Comparison of ENCODE assay signal across 2 cellular contexts in the genomic region with DNA sequence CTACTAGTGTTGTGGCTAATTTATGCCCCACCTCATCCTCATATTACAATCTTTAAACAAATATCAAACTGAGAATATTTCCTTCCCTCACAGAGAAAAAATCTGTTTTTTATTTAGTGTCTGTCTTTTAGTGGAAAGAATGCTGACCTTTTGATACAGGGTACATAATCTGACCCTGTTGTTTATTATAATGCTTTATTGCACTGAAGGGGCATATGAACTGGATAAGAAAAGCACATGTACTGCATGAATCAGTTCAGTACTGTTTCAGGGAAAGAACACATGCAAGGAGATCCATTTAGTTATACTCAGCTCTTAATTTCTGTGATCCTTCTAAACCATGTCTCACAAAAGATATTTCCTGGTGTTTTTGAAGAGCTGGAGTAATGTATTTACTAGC.
TF ChIP-seq lines count a peak whose summit lies in the region.

No MANE protein-coding gene starts in this region.

TF ChIP-seq in liver, 16 proteins besides CTCF, POLR2A, EP300 and RAD21 (continued from another document):
- TF ChIP-seq NR2F2 (IDR thresholded peaks at IDR 0.05): no peak
- TF ChIP-seq, protein P1, sequence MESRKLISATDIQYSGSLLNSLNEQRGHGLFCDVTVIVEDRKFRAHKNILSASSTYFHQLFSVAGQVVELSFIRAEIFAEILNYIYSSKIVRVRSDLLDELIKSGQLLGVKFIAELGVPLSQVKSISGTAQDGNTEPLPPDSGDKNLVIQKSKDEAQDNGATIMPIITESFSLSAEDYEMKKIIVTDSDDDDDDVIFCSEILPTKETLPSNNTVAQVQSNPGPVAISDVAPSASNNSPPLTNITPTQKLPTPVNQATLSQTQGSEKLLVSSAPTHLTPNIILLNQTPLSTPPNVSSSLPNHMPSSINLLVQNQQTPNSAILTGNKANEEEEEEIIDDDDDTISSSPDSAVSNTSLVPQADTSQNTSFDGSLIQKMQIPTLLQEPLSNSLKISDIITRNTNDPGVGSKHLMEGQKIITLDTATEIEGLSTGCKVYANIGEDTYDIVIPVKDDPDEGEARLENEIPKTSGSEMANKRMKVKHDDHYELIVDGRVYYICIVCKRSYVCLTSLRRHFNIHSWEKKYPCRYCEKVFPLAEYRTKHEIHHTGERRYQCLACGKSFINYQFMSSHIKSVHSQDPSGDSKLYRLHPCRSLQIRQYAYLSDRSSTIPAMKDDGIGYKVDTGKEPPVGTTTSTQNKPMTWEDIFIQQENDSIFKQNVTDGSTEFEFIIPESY (IDR thresholded peaks at IDR 0.05): no peak
- TF ChIP-seq, protein P2, sequence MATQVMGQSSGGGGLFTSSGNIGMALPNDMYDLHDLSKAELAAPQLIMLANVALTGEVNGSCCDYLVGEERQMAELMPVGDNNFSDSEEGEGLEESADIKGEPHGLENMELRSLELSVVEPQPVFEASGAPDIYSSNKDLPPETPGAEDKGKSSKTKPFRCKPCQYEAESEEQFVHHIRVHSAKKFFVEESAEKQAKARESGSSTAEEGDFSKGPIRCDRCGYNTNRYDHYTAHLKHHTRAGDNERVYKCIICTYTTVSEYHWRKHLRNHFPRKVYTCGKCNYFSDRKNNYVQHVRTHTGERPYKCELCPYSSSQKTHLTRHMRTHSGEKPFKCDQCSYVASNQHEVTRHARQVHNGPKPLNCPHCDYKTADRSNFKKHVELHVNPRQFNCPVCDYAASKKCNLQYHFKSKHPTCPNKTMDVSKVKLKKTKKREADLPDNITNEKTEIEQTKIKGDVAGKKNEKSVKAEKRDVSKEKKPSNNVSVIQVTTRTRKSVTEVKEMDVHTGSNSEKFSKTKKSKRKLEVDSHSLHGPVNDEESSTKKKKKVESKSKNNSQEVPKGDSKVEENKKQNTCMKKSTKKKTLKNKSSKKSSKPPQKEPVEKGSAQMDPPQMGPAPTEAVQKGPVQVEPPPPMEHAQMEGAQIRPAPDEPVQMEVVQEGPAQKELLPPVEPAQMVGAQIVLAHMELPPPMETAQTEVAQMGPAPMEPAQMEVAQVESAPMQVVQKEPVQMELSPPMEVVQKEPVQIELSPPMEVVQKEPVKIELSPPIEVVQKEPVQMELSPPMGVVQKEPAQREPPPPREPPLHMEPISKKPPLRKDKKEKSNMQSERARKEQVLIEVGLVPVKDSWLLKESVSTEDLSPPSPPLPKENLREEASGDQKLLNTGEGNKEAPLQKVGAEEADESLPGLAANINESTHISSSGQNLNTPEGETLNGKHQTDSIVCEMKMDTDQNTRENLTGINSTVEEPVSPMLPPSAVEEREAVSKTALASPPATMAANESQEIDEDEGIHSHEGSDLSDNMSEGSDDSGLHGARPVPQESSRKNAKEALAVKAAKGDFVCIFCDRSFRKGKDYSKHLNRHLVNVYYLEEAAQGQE (IDR thresholded peaks at IDR 0.05): no peak
- no peak for TF ChIP-seq FOXA2 (IDR thresholded peaks at IDR 0.05)
- no peak for TF ChIP-seq JUND (IDR thresholded peaks at IDR 0.05)
- TF ChIP-seq RXRA (IDR thresholded peaks at IDR 0.05): no peak
- TF ChIP-seq YY1 (IDR thresholded peaks at IDR 0.05): no peak
- TF ChIP-seq HNF4A (conservative IDR thresholded peaks at IDR 0.05): peak; percentile 64 to 65

TF ChIP-seq in HepG2, 621 proteins besides CTCF, POLR2A, EP300 and RAD21 (continued from another document):
- TF ChIP-seq, protein P3, sequence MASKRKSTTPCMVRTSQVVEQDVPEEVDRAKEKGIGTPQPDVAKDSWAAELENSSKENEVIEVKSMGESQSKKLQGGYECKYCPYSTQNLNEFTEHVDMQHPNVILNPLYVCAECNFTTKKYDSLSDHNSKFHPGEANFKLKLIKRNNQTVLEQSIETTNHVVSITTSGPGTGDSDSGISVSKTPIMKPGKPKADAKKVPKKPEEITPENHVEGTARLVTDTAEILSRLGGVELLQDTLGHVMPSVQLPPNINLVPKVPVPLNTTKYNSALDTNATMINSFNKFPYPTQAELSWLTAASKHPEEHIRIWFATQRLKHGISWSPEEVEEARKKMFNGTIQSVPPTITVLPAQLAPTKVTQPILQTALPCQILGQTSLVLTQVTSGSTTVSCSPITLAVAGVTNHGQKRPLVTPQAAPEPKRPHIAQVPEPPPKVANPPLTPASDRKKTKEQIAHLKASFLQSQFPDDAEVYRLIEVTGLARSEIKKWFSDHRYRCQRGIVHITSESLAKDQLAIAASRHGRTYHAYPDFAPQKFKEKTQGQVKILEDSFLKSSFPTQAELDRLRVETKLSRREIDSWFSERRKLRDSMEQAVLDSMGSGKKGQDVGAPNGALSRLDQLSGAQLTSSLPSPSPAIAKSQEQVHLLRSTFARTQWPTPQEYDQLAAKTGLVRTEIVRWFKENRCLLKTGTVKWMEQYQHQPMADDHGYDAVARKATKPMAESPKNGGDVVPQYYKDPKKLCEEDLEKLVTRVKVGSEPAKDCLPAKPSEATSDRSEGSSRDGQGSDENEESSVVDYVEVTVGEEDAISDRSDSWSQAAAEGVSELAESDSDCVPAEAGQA (IDR thresholded peaks at IDR 0.05; ENCODE audit: low read depth): no peak
- TF ChIP-seq, protein P3 (CRISPR knock-in tag; IDR thresholded peaks at IDR 0.05; ENCODE audit: borderline replicate concordance): no peak
- no peak for TF ChIP-seq BRCA1 (CRISPR knock-in tag; IDR thresholded peaks at IDR 0.05)
- TF ChIP-seq EHMT2 (IDR thresholded peaks at IDR 0.05; ENCODE audit: borderline replicate concordance, low read depth, low read length): no peak
- TF ChIP-seq ZIK1 (CRISPR knock-in tag; IDR thresholded peaks at IDR 0.05; ENCODE audit: borderline replicate concordance, low read depth): no peak
- TF ChIP-seq ZNF629 (CRISPR knock-in tag; conservative IDR thresholded peaks at IDR 0.05): no peak
- TF ChIP-seq SMAD9 (CRISPR knock-in tag; IDR thresholded peaks at IDR 0.05): no peak
- no peak for TF ChIP-seq ZNF292 (CRISPR knock-in tag; IDR thresholded peaks at IDR 0.05; ENCODE audit: borderline replicate concordance, low read depth)
- no peak for TF ChIP-seq CBX5 (CRISPR knock-in tag; IDR thresholded peaks at IDR 0.05; ENCODE audit: borderline replicate concordance)
- TF ChIP-seq KDM5A (IDR thresholded peaks at IDR 0.05; ENCODE audit: borderline replicate concordance, low read length): no peak
- TF ChIP-seq SAFB2 (CRISPR knock-in tag; IDR thresholded peaks at IDR 0.05; ENCODE audit: borderline replicate concordance, low read depth): no peak
- no peak for TF ChIP-seq HDAC6 (IDR thresholded peaks at IDR 0.05; ENCODE audit: low read depth, low read length)
- TF ChIP-seq MBD4 (IDR thresholded peaks at IDR 0.05; ENCODE audit: borderline replicate concordance, low read length): no peak
- TF ChIP-seq SMYD3 (CRISPR knock-in tag; IDR thresholded peaks at IDR 0.05): no peak
- TF ChIP-seq, protein P4, sequence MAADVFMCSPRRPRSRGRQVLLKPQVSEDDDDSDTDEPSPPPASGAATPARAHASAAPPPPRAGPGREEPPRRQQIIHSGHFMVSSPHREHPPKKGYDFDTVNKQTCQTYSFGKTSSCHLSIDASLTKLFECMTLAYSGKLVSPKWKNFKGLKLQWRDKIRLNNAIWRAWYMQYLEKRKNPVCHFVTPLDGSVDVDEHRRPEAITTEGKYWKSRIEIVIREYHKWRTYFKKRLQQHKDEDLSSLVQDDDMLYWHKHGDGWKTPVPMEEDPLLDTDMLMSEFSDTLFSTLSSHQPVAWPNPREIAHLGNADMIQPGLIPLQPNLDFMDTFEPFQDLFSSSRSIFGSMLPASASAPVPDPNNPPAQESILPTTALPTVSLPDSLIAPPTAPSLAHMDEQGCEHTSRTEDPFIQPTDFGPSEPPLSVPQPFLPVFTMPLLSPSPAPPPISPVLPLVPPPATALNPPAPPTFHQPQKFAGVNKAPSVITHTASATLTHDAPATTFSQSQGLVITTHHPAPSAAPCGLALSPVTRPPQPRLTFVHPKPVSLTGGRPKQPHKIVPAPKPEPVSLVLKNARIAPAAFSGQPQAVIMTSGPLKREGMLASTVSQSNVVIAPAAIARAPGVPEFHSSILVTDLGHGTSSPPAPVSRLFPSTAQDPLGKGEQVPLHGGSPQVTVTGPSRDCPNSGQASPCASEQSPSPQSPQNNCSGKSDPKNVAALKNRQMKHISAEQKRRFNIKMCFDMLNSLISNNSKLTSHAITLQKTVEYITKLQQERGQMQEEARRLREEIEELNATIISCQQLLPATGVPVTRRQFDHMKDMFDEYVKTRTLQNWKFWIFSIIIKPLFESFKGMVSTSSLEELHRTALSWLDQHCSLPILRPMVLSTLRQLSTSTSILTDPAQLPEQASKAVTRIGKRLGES (CRISPR knock-in tag; IDR thresholded peaks at IDR 0.05; ENCODE audit: borderline replicate concordance): no peak
- TF ChIP-seq TOE1 (CRISPR knock-in tag; IDR thresholded peaks at IDR 0.05): no peak
- no peak for TF ChIP-seq ZSCAN12 (CRISPR knock-in tag; IDR thresholded peaks at IDR 0.05)
